In the genomic region with DNA sequence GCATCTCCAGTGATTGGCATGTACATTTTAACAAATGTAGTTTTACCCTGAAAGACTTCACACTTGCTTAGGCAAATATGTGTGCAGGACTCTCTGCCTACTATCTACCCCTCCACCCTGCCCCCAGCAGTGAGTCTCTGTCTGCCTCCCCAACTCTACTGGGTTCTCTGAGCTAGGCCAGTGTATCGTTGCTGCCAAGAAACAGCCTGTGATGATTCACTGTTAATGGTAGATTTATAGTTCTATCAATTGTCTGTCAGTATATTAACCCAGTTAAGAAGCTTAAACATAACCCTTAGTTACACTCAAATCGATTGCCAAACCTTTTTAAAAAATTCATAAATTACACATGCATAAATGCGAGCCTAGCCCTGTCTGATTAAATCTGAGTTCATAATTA, we compare ENCODE assay signal across 16 cellular contexts.
DNase-seq lines count a peak whose midpoint lies in the region; ATAC-seq and TF ChIP-seq lines count a peak whose summit lies in the region.
"Had no signal": no experiment of that assay in that cellular context is flagged by ENCODE, and none has a peak within 500 bp of the region (broad histone marks: within the 10 kb centered on the region; RNA-seq: fewer than 3 reads in every experiment).

No MANE protein-coding gene starts in this region.

- H3K4me1 Mint-ChIP-seq in MCF 10A (ENCODE audit: insufficient read depth, unreplicated experiment): peaks cover 45% of the 10 kb centered on the region

- POLR2A ChIA-PET in MCF 10A (lab: Yijun Ruan, JAX) (no interaction called here), SK-N-SH (lab: Yijun Ruan, JAX) (no interaction called here), PC-9 (lab: Charles Lee; ENCODE audit: unreplicated experiment) (interaction anchor here (0.5 kb wide), 1 partner anchor 58 kb away, joined by 3 read pairs; no protein-coding TSS in a partner anchor)

- WGBS in mammary epithelial cell (ENCODE audit: low coverage, missing lambda C conversion rate): 97% methylated on average over 3 of the region's 3 CpGs
- 54% methylated on average over 3 of the region's 3 CpGs for WGBS in SK-N-SH (ENCODE audit: low lambda C conversion rate)

- peaks cover 2% of the 10 kb centered on the region for H4K20me1 ChIP-seq in mammary epithelial cell (ENCODE audit: insufficient read depth, low read length)
- peaks cover 84% of the 10 kb centered on the region for H4K20me1 ChIP-seq in SK-N-SH (ENCODE audit: insufficient read depth)
- peaks cover 79% of the 10 kb centered on the region for H4K20me1 ChIP-seq in PC-9 (ENCODE audit: insufficient read depth)

- TF ChIP-seq EP300 in SK-N-SH (IDR thresholded peaks at IDR 0.05; ENCODE audit: borderline replicate concordance in 1 of 2, low read depth in 1 of 2, low read length in 1 of 2): no peak

- peaks cover 39% of the 10 kb centered on the region for H3K36me3 Mint-ChIP-seq in MCF 10A (ENCODE audit: insufficient read depth, unreplicated experiment)
- H3K36me3 Mint-ChIP-seq: IgD-negative memory B cell had no signal

- no peaks in the 10 kb centered on the region for H3K9me3 Mint-ChIP-seq in MCF 10A (ENCODE audit: unreplicated experiment)
- H3K9me3 Mint-ChIP-seq: H9, IgD-negative memory B cell had no signal

- CTCF ChIA-PET in MCF 10A (lab: Yijun Ruan, JAX): interaction anchor here (0.5 to 0.9 kb wide), 2 partner anchors 205 to 519 kb away, joined by 3 read pairs; no protein-coding TSS in a partner anchor
- CTCF ChIA-PET in mammary epithelial cell (lab: Charles Lee; ENCODE audit: low non-redundant PET): no interaction called here
- CTCF ChIA-PET in SK-N-SH (lab: Yijun Ruan, JAX): interaction anchor here (0.7 to 4.1 kb wide), 6 partner anchors 11 to 285 kb away, joined by 3 to 17 read pairs (median 3); no protein-coding TSS in a partner anchor
- CTCF ChIA-PET in PC-9 (lab: Charles Lee): no interaction called here

- H3K4me1 ChIP-seq in mammary epithelial cell (ENCODE audit: insufficient read depth, low read length): peaks cover 10% of the 10 kb centered on the region
- peaks cover 12 to 28% of the 10 kb centered on the region in 2 experiments; a peak in 3 of 4 replicates for H3K4me1 ChIP-seq in SK-N-SH (ENCODE audit: control insufficient read depth in 1 of 2, insufficient read depth in 2 of 2, low read depth in 1 of 2, low read length in 1 of 2)
- no peaks in the 10 kb centered on the region for H3K4me1 ChIP-seq in PC-9 (replicated peaks; ENCODE audit: insufficient read depth)

- TF ChIP-seq RAD21 in SK-N-SH (IDR thresholded peaks at IDR 0.05; ENCODE audit: low read length): no peak

- no peak for ATAC-seq in GM19324 (IDR thresholded peaks at IDR 0.05; ENCODE audit: low FRiP score, unreplicated experiment)

- H3K27ac ChIP-seq in mammary epithelial cell (ENCODE audit: insufficient read depth, low read depth, low read length) (no peak overlapping the region), SK-N-SH (ENCODE audit: low read depth in 2 of 2, low read length in 1 of 2) (no peak overlapping the region), PC-9 (no peak overlapping the region)
- H3K27ac ChIP-seq: 22Rv1, BLaER1 had no signal

- H3F3A ChIP-seq in SK-N-SH (replicated peaks; ENCODE audit: insufficient read depth) (peaks cover 2% of the 10 kb centered on the region), PC-9 (ENCODE audit: insufficient read depth, low read depth) (0 out of 2 replicates have a peak, but pooled peaks cover 5% of the 10 kb centered on the region)

- TF ChIP-seq CTCF in MCF 10A (IDR thresholded peaks at IDR 0.05; ENCODE audit: unreplicated experiment) (no peak), mammary epithelial cell (conservative IDR thresholded peaks at IDR 0.05 in 1 of 2, IDR thresholded peaks at IDR 0.05 in 1 of 2; ENCODE audit: extremely low read depth in 1 of 2, insufficient read depth in 1 of 2, low read depth in 1 of 2, low read length in 2 of 2) (no peak), SK-N-SH (IDR thresholded peaks at IDR 0.05) (no peak), PC-9 (conservative IDR thresholded peaks at IDR 0.05) (no peak)

- H3K4me3 Mint-ChIP-seq in MCF 10A (ENCODE audit: unreplicated experiment): no peak overlapping the region
- H3K4me3 Mint-ChIP-seq: CD4-positive, CD25-positive, alpha-beta regulatory T cell; H9; IgD-negative memory B cell had no signal

- dilution Hi-C loops in mammary epithelial cell (cut with HindIII; ENCODE audit: low sequenced_read_pairs): no loop called here

- H3K9me3 ChIP-seq in mammary epithelial cell (replicated peaks; ENCODE audit: insufficient read depth, low read length): no peaks in the 10 kb centered on the region
- H3K9me3 ChIP-seq in SK-N-SH: no peaks in the 10 kb centered on the region
- no peaks in the 10 kb centered on the region for H3K9me3 ChIP-seq in PC-9 (ENCODE audit: insufficient read depth, low read depth)
- H3K9me3 ChIP-seq: BLaER1 had no signal

- no peak overlapping the region for H3K9ac ChIP-seq in mammary epithelial cell (ENCODE audit: insufficient read depth, low read length)
- no peak overlapping the region for H3K9ac ChIP-seq in SK-N-SH
- H3K9ac ChIP-seq: BLaER1 had no signal

- in situ Hi-C loops in mammary epithelial cell (cut with MboI; ENCODE audit: low sequenced_read_pairs in 2 of 2): no loop called here

- peak overlapping the region; percentile 19 for H3K27ac Mint-ChIP-seq in MCF 10A (ENCODE audit: low read depth, unreplicated experiment)
- H3K27ac Mint-ChIP-seq: CD4-positive, CD25-positive, alpha-beta regulatory T cell; H9 had no signal

- no peak overlapping the region for H3K4me3 ChIP-seq in mammary epithelial cell (replicated peaks in 1 of 3; ENCODE audit: insufficient read depth in 1 of 3, low read depth in 2 of 3, low read length in 3 of 3)
- H3K4me3 ChIP-seq in SK-N-SH (ENCODE audit: low read depth in 2 of 2, low read length in 1 of 2): no peak overlapping the region
- H3K4me3 ChIP-seq in PC-9: no peak overlapping the region
- H3K4me3 ChIP-seq: BLaER1 had no signal

- H3K27me3 Mint-ChIP-seq in MCF 10A (ENCODE audit: insufficient read depth, unreplicated experiment): no peaks in the 10 kb centered on the region
- H3K27me3 Mint-ChIP-seq: CD4-positive, CD25-positive, alpha-beta regulatory T cell; IgD-negative memory B cell had no signal

- intact Hi-C loops in MCF 10A (cut with micrococcal nuclease) (no loop called here), mammary epithelial cell (cut with micrococcal nuclease) (no loop called here), PC-9 (cut with micrococcal nuclease; ENCODE audit: unreplicated experiment) (no loop called here)

- DNase-seq in MCF 10A (ENCODE audit: unreplicated experiment): no peak
- no peak for DNase-seq in mammary epithelial cell
- no peak for DNase-seq in SK-N-SH
- peak; percentile 21 for DNase-seq in iris pigment epithelial cell (ENCODE audit: low read depth)
- DNase-seq in OCI-M2 (lab: John Stamatoyannopoulos, UW; ENCODE audit: unreplicated experiment): no peak
- no peak for DNase-seq in stimulated activated CD4-positive, alpha-beta T cell treated with anti-CD3 and anti-CD28 coated beads, Interleukin-2, amount 100 ng/mL, for 48 hours
- no peak for DNase-seq in PC-9
- DNase-seq: CD4-positive, CD25-positive, alpha-beta regulatory T cell; DMS53; GF-D8; GOT3; H9 had no signal

- peaks cover 95% of the 10 kb centered on the region for H3K79me2 ChIP-seq in mammary epithelial cell (ENCODE audit: insufficient read depth, low read length)
- H3K79me2 ChIP-seq in SK-N-SH (ENCODE audit: insufficient read depth): peaks cover 94% of the 10 kb centered on the region
- peaks cover 83% of the 10 kb centered on the region for H3K79me2 ChIP-seq in PC-9 (ENCODE audit: low read depth)

- no peaks in the 10 kb centered on the region for H3K27me3 ChIP-seq in mammary epithelial cell (ENCODE audit: insufficient read depth, low read length)
- H3K27me3 ChIP-seq in SK-N-SH (ENCODE audit: insufficient read depth): no peaks in the 10 kb centered on the region
- H3K27me3 ChIP-seq in PC-9 (ENCODE audit: insufficient read depth, low read depth): no peaks in the 10 kb centered on the region
- H3K27me3 ChIP-seq: BLaER1 had no signal

- H3K4me2 ChIP-seq in mammary epithelial cell (ENCODE audit: insufficient read depth, low read depth, low read length): no peak overlapping the region
- no peak overlapping the region for H3K4me2 ChIP-seq in SK-N-SH
- no peak overlapping the region for H3K4me2 ChIP-seq in PC-9
- H3K4me2 ChIP-seq: BLaER1 had no signal

- BruUV-seq in MCF 10A (replicated peaks; lab: Mats Ljungman, UMichigan) (no TSS peak), mammary epithelial cell (replicated peaks; lab: Mats Ljungman, UMichigan) (no TSS peak), PC-9 (replicated peaks; lab: Mats Ljungman, UMichigan) (no TSS peak)

- H3K9me2 ChIP-seq in SK-N-SH (no peaks in the 10 kb centered on the region), PC-9 (ENCODE audit: insufficient read depth) (no peaks in the 10 kb centered on the region)

- H2AFZ ChIP-seq in mammary epithelial cell (ENCODE audit: low read depth, low read length) (no peak overlapping the region), SK-N-SH (ENCODE audit: low read depth) (no peak overlapping the region), PC-9 (no peak overlapping the region)

- H3K36me3 ChIP-seq in mammary epithelial cell (ENCODE audit: insufficient read depth, low read length) (no peaks in the 10 kb centered on the region), SK-N-SH (replicated peaks in 1 of 2; ENCODE audit: control insufficient read depth in 1 of 2, insufficient read depth in 2 of 2, low read length in 1 of 2) (peaks cover 1 to 5% of the 10 kb centered on the region in 2 experiments), PC-9 (ENCODE audit: low read depth) (peaks cover 9% of the 10 kb centered on the region; the same call in 1 of the 2 replicates)

TF ChIP-seq in SK-N-SH, 30 proteins besides CTCF, POLR2A, EP300 and RAD21:
- TF ChIP-seq, protein P1, sequence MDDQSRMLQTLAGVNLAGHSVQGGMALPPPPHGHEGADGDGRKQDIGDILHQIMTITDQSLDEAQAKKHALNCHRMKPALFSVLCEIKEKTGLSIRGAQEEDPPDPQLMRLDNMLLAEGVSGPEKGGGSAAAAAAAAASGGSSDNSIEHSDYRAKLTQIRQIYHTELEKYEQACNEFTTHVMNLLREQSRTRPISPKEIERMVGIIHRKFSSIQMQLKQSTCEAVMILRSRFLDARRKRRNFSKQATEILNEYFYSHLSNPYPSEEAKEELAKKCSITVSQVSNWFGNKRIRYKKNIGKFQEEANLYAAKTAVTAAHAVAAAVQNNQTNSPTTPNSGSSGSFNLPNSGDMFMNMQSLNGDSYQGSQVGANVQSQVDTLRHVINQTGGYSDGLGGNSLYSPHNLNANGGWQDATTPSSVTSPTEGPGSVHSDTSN (IDR thresholded peaks at IDR 0.05): peak; percentile 64
- TF ChIP-seq NFIC (IDR thresholded peaks at IDR 0.05; ENCODE audit: borderline replicate concordance) (peak; percentile 59; the same call in 1 of the 2 replicates), JUND (IDR thresholded peaks at IDR 0.05) (peak; percentile 39; the same call in 1 of the 2 replicates), TCF12 (IDR thresholded peaks at IDR 0.05) (peak; percentile 19; the same call in 1 of the 2 replicates), FOSL2 (IDR thresholded peaks at IDR 0.05; ENCODE audit: borderline replicate concordance, low read depth) (peak; percentile 40; the same call in 1 of the 2 replicates), RCOR1 (IDR thresholded peaks at IDR 0.05; ENCODE audit: low read length) (no peak)

Comparison
In these comparisons a context has a peak if more than half of its experiments do, and no peak if none do; other contexts are left out.
1. CTCF ChIA-PET loops: an anchor here in MCF 10A (0.5 to 0.9 kb wide) and SK-N-SH (0.7 to 4.1 kb wide); none called in mammary epithelial cell and PC-9.